ENCODE assay signal across 13 cellular contexts in genomic region chr10:78992333-78992732, GRCh38.
DNase-seq lines count a peak whose midpoint lies in the region; ATAC-seq and TF ChIP-seq lines count a peak whose summit lies in the region.
"Had no signal": no experiment of that assay in that cellular context is flagged by ENCODE, and none has a peak within 500 bp of the region (broad histone marks: within the 10 kb centered on the region; RNA-seq: fewer than 3 reads in every experiment).

No MANE protein-coding gene starts in this region.

- ATAC-seq in GM18867 (IDR thresholded peaks at IDR 0.05; ENCODE audit: unreplicated experiment), result peak; percentile 46
- peak; percentile 84 for ATAC-seq in GM21825 (IDR thresholded peaks at IDR 0.05; ENCODE audit: unreplicated experiment)
- ATAC-seq in HG03565 (IDR thresholded peaks at IDR 0.05; ENCODE audit: unreplicated experiment), result peak; percentile 38
- ATAC-seq: left colon had no signal

- TF ChIP-seq CTCF in GM10266 (IDR thresholded peaks at IDR 0.05; ENCODE audit: control insufficient read depth, insufficient read depth, low read depth, missing control alignments), result no peak

- DNase-seq in germinal center (ENCODE audit: low spot score) (peak; percentile 84), GM19240 (ENCODE audit: insufficient read length, low spot score) (no peak), GM10266 (ENCODE audit: extremely low spot score) (no peak), HK-2 (ENCODE audit: unreplicated experiment) (no peak), NCI-H774 (lab: John Stamatoyannopoulos, UW) (no peak)
- DNase-seq: activated CD4-positive, alpha-beta T cell treated with anti-CD3 and anti-CD28 coated beads, Interleukin-2, amount 50 U/mL, for 48 hours; left colon; NCI-H1694; NCI-H524; RPMI8226 had no signal
